1 cellular context compared by ENCODE assay signal in genomic region chr10:122308487-122309141, GRCh38.
TF ChIP-seq lines count a peak whose summit lies in the region.

No MANE protein-coding gene starts in this region.

TF ChIP-seq in HEK293, 187 proteins besides CTCF, POLR2A, EP300 and RAD21 (continued from another document):
- no peak for TF ChIP-seq BCL6B (tag by site-specific recombination; IDR thresholded peaks at IDR 0.05)
- no peak for TF ChIP-seq ZNF280C (tag by site-specific recombination; IDR thresholded peaks at IDR 0.05)
- TF ChIP-seq ZNF791 (tag by site-specific recombination; IDR thresholded peaks at IDR 0.05), result no peak
- no peak for TF ChIP-seq ZNF449 (tag by site-specific recombination; IDR thresholded peaks at IDR 0.05)
- TF ChIP-seq, protein P1, sequence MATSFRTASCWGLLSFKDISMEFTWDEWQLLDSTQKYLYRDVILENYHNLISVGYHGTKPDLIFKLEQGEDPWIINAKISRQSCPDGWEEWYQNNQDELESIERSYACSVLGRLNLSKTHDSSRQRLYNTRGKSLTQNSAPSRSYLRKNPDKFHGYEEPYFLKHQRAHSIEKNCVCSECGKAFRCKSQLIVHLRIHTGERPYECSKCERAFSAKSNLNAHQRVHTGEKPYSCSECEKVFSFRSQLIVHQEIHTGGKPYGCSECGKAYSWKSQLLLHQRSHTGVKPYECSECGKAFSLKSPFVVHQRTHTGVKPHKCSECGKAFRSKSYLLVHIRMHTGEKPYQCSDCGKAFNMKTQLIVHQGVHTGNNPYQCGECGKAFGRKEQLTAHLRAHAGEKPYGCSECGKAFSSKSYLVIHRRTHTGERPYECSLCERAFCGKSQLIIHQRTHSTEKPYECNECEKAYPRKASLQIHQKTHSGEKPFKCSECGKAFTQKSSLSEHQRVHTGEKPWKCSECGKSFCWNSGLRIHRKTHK (tag by site-specific recombination; IDR thresholded peaks at IDR 0.05), result no peak
